Comparison of ENCODE assay signal across 1 cellular context in genomic region chr6:143804835-143805239, GRCh38.
TF ChIP-seq lines count a peak whose summit lies in the region.

No MANE protein-coding gene starts in this region.

TF ChIP-seq in K562, 482 proteins besides CTCF, POLR2A, EP300 and RAD21 (continued from another document):
- TF ChIP-seq GABPA (tag; conservative IDR thresholded peaks at IDR 0.05; ENCODE audit: low read depth) (no peak), HDAC3 (IDR thresholded peaks at IDR 0.05; ENCODE audit: borderline replicate concordance, partially characterized antibody) (peak; percentile 54), CHAMP1 (IDR thresholded peaks at IDR 0.05) (0 out of 2 replicates have a peak, but pooled peaks have one; percentile 9), MLLT1 (IDR thresholded peaks at IDR 0.05) (no peak), ZNF41 (CRISPR knock-in tag; conservative IDR thresholded peaks at IDR 0.05) (0 out of 2 replicates have a peak, but pooled peaks have one; percentile 5), TRIM24 (IDR thresholded peaks at IDR 0.05) (peak; percentile 35 to 46; a peak in 2 of 4 replicates), ATF7 (IDR thresholded peaks at IDR 0.05) (peak; percentile 0; the same call in 1 of the 2 replicates), NR3C1 (CRISPR knock-in tag; IDR thresholded peaks at IDR 0.05) (no peak), STAT5A (IDR thresholded peaks at IDR 0.05; ENCODE audit: borderline replicate concordance, low read length) (peak; percentile 78), CC2D1A (IDR thresholded peaks at IDR 0.05) (peak; percentile 11; the same call in 1 of the 2 replicates), ZNF589 (CRISPR knock-in tag; IDR thresholded peaks at IDR 0.05; ENCODE audit: low read depth) (peak; percentile 57; the same call in 1 of the 2 replicates), BRD9 (IDR thresholded peaks at IDR 0.05; ENCODE audit: low read depth, partially characterized antibody) (peak; percentile 25), SOX6 (IDR thresholded peaks at IDR 0.05) (peak; percentile 58), SMARCC2 (IDR thresholded peaks at IDR 0.05; ENCODE audit: low read depth) (peak; percentile 95), TEAD4 (IDR thresholded peaks at IDR 0.05; ENCODE audit: low read length) (peak; percentile 96), TEAD4 (CRISPR knock-in tag; IDR thresholded peaks at IDR 0.05; ENCODE audit: borderline replicate concordance) (no peak), HES1 (IDR thresholded peaks at IDR 0.05; ENCODE audit: low read depth) (peak; percentile 56; the same call in 1 of the 2 replicates), NBN (IDR thresholded peaks at IDR 0.05; ENCODE audit: low read depth) (no peak), PTTG1 (tag; IDR thresholded peaks at IDR 0.05; ENCODE audit: low read depth) (no peak), CHD4 (IDR thresholded peaks at IDR 0.05; ENCODE audit: insufficient read depth, insufficient replicate concordance, low read depth, low read length, poor library complexity, severe bottlenecking) (peak; percentile 27)
